ENCODE assay signal across 13 cellular contexts in genomic region chr1:42266253-42267135, GRCh38.
DNase-seq lines count a peak whose midpoint lies in the region; ATAC-seq and TF ChIP-seq lines count a peak whose summit lies in the region.
"Had no signal": no experiment of that assay in that cellular context is flagged by ENCODE, and none has a peak within 500 bp of the region (broad histone marks: within the 10 kb centered on the region; RNA-seq: fewer than 3 reads in every experiment).

No MANE protein-coding gene starts in this region.

- H3K79me2 ChIP-seq in hepatocyte, result peaks cover 87% of the 10 kb centered on the region

- 87% methylated on average over 4 of the region's 4 CpGs for WGBS in hepatocyte (ENCODE audit: low lambda C conversion rate, missing lambda C conversion rate)

- H3K4me3 ChIP-seq in cardiac muscle cell, result no peak overlapping the region
- H3K4me3 ChIP-seq in left ventricle myocardium inferior, result no peak overlapping the region
- H3K4me3 ChIP-seq in hepatocyte, result no peak overlapping the region

- H3K4me3 Mint-ChIP-seq in type B pancreatic cell, result peak overlapping the region; percentile 73

- intact Hi-C loops in left ventricle myocardium inferior (cut with micrococcal nuclease), result no loop called here

- H3K27ac ChIP-seq in cardiac muscle cell, result peak overlapping the region; percentile 36
- H3K27ac ChIP-seq in left ventricle myocardium inferior (replicated peaks), result no peak overlapping the region
- H3K27ac ChIP-seq in RWPE1, result no peak overlapping the region
- H3K27ac ChIP-seq in hepatocyte, result no peak overlapping the region

- H4K20me1 ChIP-seq in hepatocyte (ENCODE audit: insufficient read depth, poor library complexity, severe bottlenecking), result peaks cover 19% of the 10 kb centered on the region

- ATAC-seq in GM21447 (IDR thresholded peaks at IDR 0.05; ENCODE audit: unreplicated experiment), result no peak
- ATAC-seq: activated naive CD4-positive, alpha-beta T cell treated with anti-CD3 and anti-CD28 coated beads, Interleukin-2, amount 50 U/mL, for 72 hours; sciatic nerve had no signal

- POLR2A ChIA-PET in RWPE1 (lab: Yijun Ruan, JAX; ENCODE audit: low non-redundant PET), result no interaction called here

- H3K36me3 ChIP-seq in cardiac muscle cell (no peaks in the 10 kb centered on the region), left ventricle myocardium inferior (peaks cover 14% of the 10 kb centered on the region), hepatocyte (replicated peaks; ENCODE audit: insufficient read depth, low read depth) (no peaks in the 10 kb centered on the region)

- TF ChIP-seq CTCF in cardiac muscle cell (IDR thresholded peaks at IDR 0.05; ENCODE audit: low read depth, low read length) (no peak), left ventricle myocardium inferior (IDR thresholded peaks at IDR 0.05; ENCODE audit: borderline replicate concordance) (no peak), RWPE1 (conservative IDR thresholded peaks at IDR 0.05; ENCODE audit: low read depth) (no peak), type B pancreatic cell (conservative IDR thresholded peaks at IDR 0.05) (peak; percentile 30), hepatocyte (IDR thresholded peaks at IDR 0.05; ENCODE audit: poor library complexity) (no peak)

- H2AFZ ChIP-seq in hepatocyte, result no peak overlapping the region

- H3K9me3 Mint-ChIP-seq in type B pancreatic cell, result peaks cover 4% of the 10 kb centered on the region

- DNase-seq in cardiac muscle cell (ENCODE audit: low read depth in 1 of 2, low spot score in 1 of 2) (no peak), left ventricle myocardium inferior (no peak), RWPE1 (ENCODE audit: low spot score) (peak; percentile 20), iPS-NIHi7 (ENCODE audit: extremely low spot score) (peak; percentile 13), type B pancreatic cell (ENCODE audit: extremely low spot score, unreplicated experiment) (no peak), hepatocyte (ENCODE audit: low spot score) (no peak), SIG-M5 (lab: John Stamatoyannopoulos, UW) (no peak)
- DNase-seq: NCI-H1092 treated with DMSO at 0.1 percent for 48 hours; NK-92 treated with Interleukin-12 subunit alpha and Interleukin-12 subunit beta, amount 100 ng/mL, for 24 hours; T-helper 2 cell had no signal

- no peaks in the 10 kb centered on the region for H3K27me3 Mint-ChIP-seq in type B pancreatic cell

- no peak overlapping the region for H3K4me2 ChIP-seq in hepatocyte

- CTCF ChIA-PET in RWPE1 (lab: Yijun Ruan, JAX), result interaction anchor here (0.5 to 0.7 kb wide), 4 partner anchors 67 to 931 kb away, joined by 3 to 4 read pairs (median 3); no protein-coding TSS in a partner anchor

- H3K9me2 ChIP-seq in hepatocyte (replicated peaks; ENCODE audit: insufficient read depth), result no peaks in the 10 kb centered on the region

- H3K9me3 ChIP-seq in cardiac muscle cell (ENCODE audit: low read depth) (no peaks in the 10 kb centered on the region), left ventricle myocardium inferior (replicated peaks) (no peaks in the 10 kb centered on the region), hepatocyte (ENCODE audit: low read depth) (no peaks in the 10 kb centered on the region)

- H3K36me3 Mint-ChIP-seq in type B pancreatic cell, result peaks cover 26% of the 10 kb centered on the region

- H3K27me3 ChIP-seq in cardiac muscle cell (no peaks in the 10 kb centered on the region), left ventricle myocardium inferior (ENCODE audit: low read depth) (no peaks in the 10 kb centered on the region), hepatocyte (no peaks in the 10 kb centered on the region)

- H3K4me1 ChIP-seq in cardiac muscle cell (ENCODE audit: low read depth) (peaks cover 13% of the 10 kb centered on the region), left ventricle myocardium inferior (peaks cover 33% of the 10 kb centered on the region), hepatocyte (ENCODE audit: insufficient read depth) (no peaks in the 10 kb centered on the region)

- peaks cover 23% of the 10 kb centered on the region for H3K4me1 Mint-ChIP-seq in type B pancreatic cell (ENCODE audit: unreplicated experiment)

- H3K27ac Mint-ChIP-seq in type B pancreatic cell, result peak overlapping the region; percentile 96

Comparison
In these comparisons a context has a peak if more than half of its experiments do, and no peak if none do; other contexts are left out.
1. DNase-seq: peak in RWPE1 (single experiment) and iPS-NIHi7 (single experiment); none in cardiac muscle cell (0 of 2), left ventricle myocardium inferior (single experiment), type B pancreatic cell (single experiment), hepatocyte (single experiment) and SIG-M5 (single experiment).